8 cellular contexts compared by ENCODE assay signal in genomic region chr11:9613830-9614762, GRCh38. TPM values are rescaled to one million over a fixed set of nuclear protein-coding genes. Genes with fewer than 3 reads are reported as not detected.
DNase-seq lines count a peak whose midpoint lies in the region; ATAC-seq and TF ChIP-seq lines count a peak whose summit lies in the region.

No MANE protein-coding gene starts in this region.

- H3K4me3 ChIP-seq in OCI-LY3 (ENCODE audit: low read length) = peak overlapping the region; percentile 78
- peak overlapping the region; percentile 51 for H3K4me3 ChIP-seq in epithelial cell of proximal tubule (ENCODE audit: low read depth, low read length)
- peak overlapping the region; percentile 78 to 84 for H3K4me3 ChIP-seq in mucosa of rectum (ENCODE audit: low read length in 2 of 2)

- H3K36me3 ChIP-seq in OCI-LY3 (replicated peaks; ENCODE audit: low read depth, low read length) (no peaks in the 10 kb centered on the region), mucosa of rectum (ENCODE audit: control insufficient read depth in 2 of 2, insufficient read depth in 2 of 2, low read length in 2 of 2) (no peaks in the 10 kb centered on the region)

- peak overlapping the region; percentile 97 for H3K4me2 ChIP-seq in OCI-LY3 (ENCODE audit: low read length)

- H3K9me3 ChIP-seq in OCI-LY3 (ENCODE audit: insufficient read depth, low read length) (no peaks in the 10 kb centered on the region), mucosa of rectum (ENCODE audit: control insufficient read depth in 2 of 2, low read length in 2 of 2) (no peaks in the 10 kb centered on the region)

- DNase-seq in COLO829 (ENCODE audit: low spot score) (peak; percentile 62), activated T-cell treated with anti-CD3 and anti-CD28 coated beads for 48 hours (ENCODE audit: low read depth) (peak; percentile 93), epithelial cell of proximal tubule (ENCODE audit: low read depth) (no peak)
- DNase-seq in stimulated activated CD8-positive, alpha-beta memory T cell treated with anti-CD3 and anti-CD28 coated beads, Interleukin-4, amount 100 ng/mL, for 4 hours (ENCODE audit: low read depth in 2 of 2, low spot score in 1 of 2) = peak; percentile 76 to 84

- ATAC-seq in GM19397 (IDR thresholded peaks at IDR 0.05; ENCODE audit: unreplicated experiment) (peak; percentile 80), HG03521 (IDR thresholded peaks at IDR 0.05; ENCODE audit: unreplicated experiment) (peak; percentile 74)

- H3K4me1 ChIP-seq in OCI-LY3 (ENCODE audit: low read length) = peaks cover 67% of the 10 kb centered on the region
- peaks cover 12 to 16% of the 10 kb centered on the region in 2 donors for H3K4me1 ChIP-seq in mucosa of rectum (ENCODE audit: control insufficient read depth in 2 of 2, insufficient read depth in 2 of 2, low read length in 2 of 2)

- no peaks in the 10 kb centered on the region for H3K79me2 ChIP-seq in OCI-LY3 (ENCODE audit: low read length)

- H4K20me1 ChIP-seq in OCI-LY3 (ENCODE audit: insufficient read depth, low read length) = no peaks in the 10 kb centered on the region

- H3K27me3 ChIP-seq in OCI-LY3 (ENCODE audit: low read depth, low read length) (no peaks in the 10 kb centered on the region), mucosa of rectum (ENCODE audit: control insufficient read depth in 2 of 2, insufficient read depth in 2 of 2, low read length in 2 of 2) (no peaks in the 10 kb centered on the region)

- H3K9ac ChIP-seq in OCI-LY3 (ENCODE audit: low read length) = peak overlapping the region; percentile 96
- H3K9ac ChIP-seq in mucosa of rectum (ENCODE audit: low read depth in 1 of 2, low read length in 2 of 2) = peak overlapping the region; percentile 88 to 92

- H3K27ac ChIP-seq in OCI-LY3 (ENCODE audit: low read length) (peak overlapping the region; percentile 96), mucosa of rectum (ENCODE audit: low read depth in 2 of 2, low read length in 2 of 2) (peak overlapping the region; percentile 91 to 94)

- peak overlapping the region; percentile 20; the same call in 1 of the 2 replicates for H2AFZ ChIP-seq in OCI-LY3 (ENCODE audit: low read depth, low read length)

- TF ChIP-seq CTCF in OCI-LY3 (IDR thresholded peaks at IDR 0.05; ENCODE audit: low read depth, low read length) (peak; percentile 85), epithelial cell of proximal tubule (conservative IDR thresholded peaks at IDR 0.05; ENCODE audit: low read depth, low read length) (peak; percentile 80)

RNA-seq across cellular contexts. Expression of gene WEE1, which starts 40.6 kb away (rescaled TPM):
- 61.2 and 105 TPM in 2 replicates for total RNA-seq in epithelial cell of proximal tubule

RNA-seq across cellular contexts. Expression of gene SWAP70, which starts 49.8 kb away (rescaled TPM):
- total RNA-seq in epithelial cell of proximal tubule = 15.2 and 15.5 TPM in 2 replicates
